10 cellular contexts compared by ENCODE assay signal in the genomic region with DNA sequence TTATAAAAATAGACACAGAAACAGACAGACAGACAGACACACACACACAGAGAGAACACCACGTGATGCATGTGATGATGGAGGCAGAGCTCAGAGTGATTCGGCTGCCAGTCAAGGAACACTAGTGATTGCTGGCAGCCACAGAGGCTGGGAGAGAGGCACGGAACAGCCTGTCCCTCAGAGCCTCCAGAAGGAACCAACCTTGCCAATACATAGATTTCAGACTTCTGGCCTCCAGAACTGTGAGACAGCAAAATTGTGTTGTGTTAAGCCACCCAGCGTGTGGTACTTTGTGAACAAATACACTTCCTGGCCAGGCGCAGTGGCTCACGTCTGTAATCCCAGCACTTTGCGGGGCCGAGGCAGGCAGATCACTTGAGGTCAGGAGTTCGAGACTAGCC. TPM values are rescaled to one million over a fixed set of nuclear protein-coding genes. Genes with fewer than 3 reads are reported as not detected.
DNase-seq lines count a peak whose midpoint lies in the region; ATAC-seq, FAIRE-seq and TF ChIP-seq lines count a peak whose summit lies in the region.
"Had no signal": no experiment of that assay in that cellular context is flagged by ENCODE, and none has a peak within 500 bp of the region (broad histone marks: within the 10 kb centered on the region; RNA-seq: fewer than 3 reads in every experiment).

No MANE protein-coding gene starts in this region.

- H3K36me3 ChIP-seq in adrenal gland (replicated peaks in 1 of 2) = no peaks in the 10 kb centered on the region

- H3K4me1 ChIP-seq in A549 (peaks cover 43% of the 10 kb centered on the region), adrenal gland (replicated peaks in 1 of 2) (peaks cover 9 to 12% of the 10 kb centered on the region in 2 donors)

- H3K4me3 ChIP-seq in A549 (no peak overlapping the region), adrenal gland (no peak overlapping the region)

- 81% methylated on average over 9 of the region's 9 CpGs for WGBS in A549 (ENCODE audit: missing lambda C conversion rate)
- WGBS in adrenal gland, 4 donors = 66 to 72% (median 67%) methylated on average over 7 to 9 of the region's 9 CpGs

- ATAC-seq in A549 (peak in 1 of 2 experiments; percentile 10; a peak in 1 of 6 replicates), left ventricle myocardium superior (peak; percentile 90), HG03520 (IDR thresholded peaks at IDR 0.05; ENCODE audit: unreplicated experiment) (no peak), HG03571 (IDR thresholded peaks at IDR 0.05; ENCODE audit: unreplicated experiment) (no peak)

- no peaks in the 10 kb centered on the region for H3K27me3 ChIP-seq in adrenal gland

- intact Hi-C loops in adrenal gland (cut with DNase I) (no loop called here), left ventricle myocardium superior (cut with micrococcal nuclease) (no loop called here), posterior vena cava (cut with DNase I) (no loop called here)

- FAIRE-seq in A549 (lab: Jason Lieb, UNC) = no peak
- FAIRE-seq: endothelial cell of umbilical vein had no signal

- CTCF ChIA-PET in A549 (lab: Yijun Ruan, JAX) = interaction anchor here (0.7 to 1.3 kb wide), 6 partner anchors 16 to 455 kb away, joined by 3 to 6 read pairs (median 3); no protein-coding TSS in a partner anchor

- TF ChIP-seq CTCF in A549 (IDR thresholded peaks at IDR 0.05) = no peak
- no peak for TF ChIP-seq CTCF in adrenal gland (IDR thresholded peaks at IDR 0.05)

- DNase-seq in A549 (ENCODE audit: low read depth in 1 of 2, low spot score in 1 of 2) (no peak), adrenal gland (peak in 4 of 7 donors; percentile 29 to 81 (median 52)), left ventricle myocardium superior (peak; percentile 74), posterior vena cava (ENCODE audit: low spot score) (peak; percentile 74)
- DNase-seq in activated CD8-positive, alpha-beta memory T cell treated with anti-CD3 and anti-CD28 coated beads, Interleukin-2, amount 50 U/mL, for 48 hours = no peak
- DNase-seq in stimulated activated CD4-positive, alpha-beta T cell treated with anti-CD3 and anti-CD28 coated beads, Interleukin-4, amount 100 ng/mL, for 24 hours = no peak
- DNase-seq: activated CD4-positive, alpha-beta T cell treated with anti-CD3 and anti-CD28 coated beads for 1 hour had no signal

- no peak for TF ChIP-seq RAD21 in A549 (conservative IDR thresholded peaks at IDR 0.05 in 1 of 2, IDR thresholded peaks at IDR 0.05 in 1 of 2)

- TF ChIP-seq POLR2A in A549 (IDR thresholded peaks at IDR 0.05; ENCODE audit: low read length) (no peak), adrenal gland (IDR thresholded peaks at IDR 0.05) (no peak)

- peak overlapping the region; percentile 68 to 89; a peak in 4 of 6 replicates for H3K27ac ChIP-seq in A549
- H3K27ac ChIP-seq in adrenal gland = peak overlapping the region in 3 of 5 donors; percentile 0 to 42 (median 4)

- H3K4me2 ChIP-seq in A549 = no peak overlapping the region

- TF ChIP-seq EP300 in A549 (IDR thresholded peaks at IDR 0.05) = no peak

- POLR2A ChIA-PET in A549 (lab: Yijun Ruan, JAX) = no interaction called here

- no peaks in the 10 kb centered on the region for H3K9me3 ChIP-seq in A549
- H3K9me3 ChIP-seq in adrenal gland (replicated peaks in 1 of 3) = no peaks in the 10 kb centered on the region

TF ChIP-seq in A549, 52 proteins besides CTCF, POLR2A, EP300 and RAD21:
- TF ChIP-seq, protein P1, sequence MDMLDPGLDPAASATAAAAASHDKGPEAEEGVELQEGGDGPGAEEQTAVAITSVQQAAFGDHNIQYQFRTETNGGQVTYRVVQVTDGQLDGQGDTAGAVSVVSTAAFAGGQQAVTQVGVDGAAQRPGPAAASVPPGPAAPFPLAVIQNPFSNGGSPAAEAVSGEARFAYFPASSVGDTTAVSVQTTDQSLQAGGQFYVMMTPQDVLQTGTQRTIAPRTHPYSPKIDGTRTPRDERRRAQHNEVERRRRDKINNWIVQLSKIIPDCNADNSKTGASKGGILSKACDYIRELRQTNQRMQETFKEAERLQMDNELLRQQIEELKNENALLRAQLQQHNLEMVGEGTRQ (IDR thresholded peaks at IDR 0.05) = peak; percentile 52; the same call in 1 of the 2 replicates
- TF ChIP-seq NPAS2 (CRISPR knock-in tag; IDR thresholded peaks at IDR 0.05; ENCODE audit: borderline replicate concordance) = no peak

RNA-seq across cellular contexts. Expression of a gene that starts 9.5 kb away (rescaled TPM):
- polyA plus RNA-seq in A549 (2011; rRNA removed) = 6.2 and 6.4 TPM in 2 replicates
- 1.6 and 1.7 TPM in 2 replicates for polyA plus RNA-seq in A549 (2012; cell fraction: cytosol; rRNA removed)
- 1.3 and 1.7 TPM in 2 replicates for polyA plus RNA-seq in A549 (2012; cell fraction: nucleus; rRNA removed)
- polyA plus RNA-seq in A549 (2017; fragmentation: RNase III; extraction: RNeasy Plus Mini Kit Qiagen cat#74134 plus additional on column Dnase treatment) = 2.7 to 3.1 TPM (median 2.8 TPM) in 3 replicates
- 11.1 and 11.2 TPM in 2 replicates for polyA minus RNA-seq in A549 (2011; rRNA and poly(A)+ RNA removed)
- total RNA-seq in adrenal gland = 10 to 100 TPM in 1 of 8 donors, 1 to 10 TPM in 7; 4.6 to 10.8 (median 6.5) TPM
- 1 to 10 TPM; 1.1 to 2.4 (median 1.5) TPM for polyA plus RNA-seq in adrenal gland
- total RNA-seq in left ventricle myocardium superior = 7.1 TPM
- total RNA-seq in posterior vena cava = 1 to 10 TPM; 1.0 to 1.4 TPM
- total RNA-seq: endothelial cell of umbilical vein had no signal

RNA-seq across cellular contexts. Expression of a gene that starts 30.5 kb away (rescaled TPM):
- 0.03 TPM in 1 of 2 replicates, not detected in the other for polyA plus RNA-seq in A549 (2011; rRNA removed)
- 0.03 and 0.07 TPM in 2 replicates for polyA plus RNA-seq in A549 (2012; cell fraction: cytosol; rRNA removed)
- 0.09 and 0.19 TPM in 2 replicates for polyA plus RNA-seq in A549 (2012; cell fraction: nucleus; rRNA removed)
- polyA plus RNA-seq in A549 (2017; fragmentation: RNase III; extraction: RNeasy Plus Mini Kit Qiagen cat#74134 plus additional on column Dnase treatment) = 0.05 to 0.06 TPM in 2 of 3 replicates, not detected in the other
- polyA minus RNA-seq in A549 (2011; rRNA and poly(A)+ RNA removed) = 0.05 TPM in 1 of 2 replicates, not detected in the other
- total RNA-seq in adrenal gland = 10 to 100 TPM; 10.6 to 69.9 (median 23.7) TPM
- 100 to 1,000 TPM in 1 of 3 donors, 10 to 100 TPM in 1, 1 to 10 TPM in 1; 3.4 to 135 (median 37.7) TPM for polyA plus RNA-seq in adrenal gland
- total RNA-seq in left ventricle myocardium superior = 8.0 TPM
- 10 to 100 TPM; 10.6 to 11.2 TPM for total RNA-seq in posterior vena cava
- total RNA-seq: endothelial cell of umbilical vein had no signal
- polyA plus RNA-seq: endothelial cell of umbilical vein had no signal

Comparison
In these comparisons a context has a peak if more than half of its experiments do, and no peak if none do; other contexts are left out.
1. DNase-seq: peak in adrenal gland (4 of 7), left ventricle myocardium superior (single experiment) and posterior vena cava (single experiment); none in A549 (0 of 2), activated CD8-positive, alpha-beta memory T cell treated with anti-CD3 and anti-CD28 coated beads, Interleukin-2, amount 50 U/mL, for 48 hours (single experiment) and stimulated activated CD4-positive, alpha-beta T cell treated with anti-CD3 and anti-CD28 coated beads, Interleukin-4, amount 100 ng/mL, for 24 hours (single experiment).